10 cellular contexts compared by ENCODE assay signal in the genomic region with DNA sequence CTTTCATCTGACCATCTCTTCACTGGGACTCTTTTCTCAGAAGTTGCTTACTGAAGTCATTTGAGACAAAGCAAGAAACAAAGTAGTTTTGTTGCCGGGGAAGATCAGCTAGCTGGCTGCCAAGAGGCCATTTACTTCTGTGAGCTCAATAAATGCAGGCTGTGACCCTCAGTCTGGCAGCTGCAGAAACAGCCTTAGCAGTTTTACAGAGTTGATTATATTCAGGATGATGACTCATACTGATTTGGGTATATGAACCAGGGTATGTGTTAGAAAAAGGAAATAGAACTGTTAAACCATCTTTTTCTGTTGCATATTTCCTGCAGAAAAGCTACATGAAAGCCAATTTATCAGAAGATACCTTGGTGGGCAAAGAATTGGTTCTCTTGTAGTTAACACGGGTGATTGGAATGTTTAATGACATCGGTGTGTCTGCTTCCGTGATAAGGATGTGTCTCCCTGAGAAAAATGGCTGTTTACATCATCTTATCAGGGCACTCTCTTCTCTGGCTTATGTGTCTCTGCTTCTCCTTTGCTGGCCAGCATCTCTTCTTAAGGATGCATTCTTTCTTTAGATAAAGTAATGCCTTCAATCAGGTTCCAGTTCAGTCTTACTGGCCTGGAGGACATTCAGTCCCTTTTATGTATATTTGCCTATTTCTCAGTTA. TPM values are rescaled to one million over a fixed set of nuclear protein-coding genes. Genes with fewer than 3 reads are reported as not detected.
DNase-seq lines count a peak whose midpoint lies in the region; ATAC-seq and TF ChIP-seq lines count a peak whose summit lies in the region.
"Had no signal": no experiment of that assay in that cellular context is flagged by ENCODE, and none has a peak within 500 bp of the region (broad histone marks: within the 10 kb centered on the region; RNA-seq: fewer than 3 reads in every experiment).

No MANE protein-coding gene starts in this region.

- no peak overlapping the region for H3K9ac ChIP-seq in skeletal muscle tissue (ENCODE audit: low read depth in 1 of 3, low read length in 3 of 3)

- TF ChIP-seq CTCF in HEK293 (tag by site-specific recombination; IDR thresholded peaks at IDR 0.05) (no peak), RWPE2 (IDR thresholded peaks at IDR 0.05; ENCODE audit: poor library complexity, severe bottlenecking) (no peak), foreskin fibroblast (IDR thresholded peaks at IDR 0.05; ENCODE audit: low read depth, low read length) (no peak), GM13977 (IDR thresholded peaks at IDR 0.05; ENCODE audit: extremely low read depth, insufficient read depth, missing control alignments) (no peak)

- DNase-seq in RWPE2 (ENCODE audit: low spot score) (no peak), foreskin fibroblast (peak; percentile 66 to 76), GM13977 (ENCODE audit: low spot score) (no peak), DMS114 treated with DMSO at 0.1 percent for 48 hours (lab: John Stamatoyannopoulos, UW; ENCODE audit: unreplicated experiment) (no peak)
- DNase-seq: activated CD4-positive, alpha-beta T cell treated with anti-CD3 and anti-CD28 coated beads, Interleukin-2, amount 50 U/mL, for 1 hour; NCI-H226 had no signal

- POLR2A ChIA-PET in HEK293 (lab: Yijun Ruan, JAX) = no interaction called here

- in situ Hi-C loops in GM13977 (cut with MboI; ENCODE audit: low pct_unique_long_range_greater_than_20kb, low sequenced_read_pairs, unreplicated experiment) = no loop called here

- peaks cover 5% of the 10 kb centered on the region for H3K4me1 ChIP-seq in HEK293 (ENCODE audit: control insufficient read depth, insufficient read depth, low read length)
- H3K4me1 ChIP-seq in RWPE2 (ENCODE audit: insufficient read depth, poor library complexity, severe bottlenecking) = peaks cover 4% of the 10 kb centered on the region
- no peaks in the 10 kb centered on the region for H3K4me1 ChIP-seq in skeletal muscle tissue (ENCODE audit: control insufficient read depth in 3 of 3, insufficient read depth in 3 of 3, low read length in 3 of 3)

- H3K9me3 ChIP-seq in HEK293 (ENCODE audit: control insufficient read depth, insufficient read depth, low read depth, low read length) = no peaks in the 10 kb centered on the region
- no peaks in the 10 kb centered on the region for H3K9me3 ChIP-seq in RWPE2 (ENCODE audit: severe bottlenecking)
- H3K9me3 ChIP-seq in skeletal muscle tissue (ENCODE audit: control insufficient read depth in 3 of 3, low read length in 3 of 3) = no peaks in the 10 kb centered on the region

- H3K36me3 ChIP-seq in HEK293 (ENCODE audit: control insufficient read depth in 2 of 2, insufficient read depth in 1 of 2, low read length in 2 of 2) (no peaks in the 10 kb centered on the region), RWPE2 (ENCODE audit: low read depth) (no peaks in the 10 kb centered on the region), skeletal muscle tissue (ENCODE audit: control insufficient read depth in 3 of 3, insufficient read depth in 3 of 3, low read length in 3 of 3) (no peaks in the 10 kb centered on the region)

- CTCF ChIA-PET in HEK293 (lab: Yijun Ruan, JAX) = interaction anchor here (0.7 kb wide), 1 partner anchor 730 kb away, joined by 3 read pairs; no protein-coding TSS in a partner anchor

- peak overlapping the region; percentile 59 for H3K27ac ChIP-seq in HEK293 (ENCODE audit: extremely low read depth, low read depth, low read length)
- H3K27ac ChIP-seq in RWPE2 (ENCODE audit: poor library complexity, severe bottlenecking) = no peak overlapping the region
- peak overlapping the region; percentile 6 for H3K27ac ChIP-seq in skeletal muscle tissue (ENCODE audit: low read depth, low read length)

- H3K27me3 ChIP-seq in RWPE2 (ENCODE audit: insufficient read depth, poor library complexity, severe bottlenecking) (no peaks in the 10 kb centered on the region), skeletal muscle tissue (ENCODE audit: control insufficient read depth in 3 of 3, insufficient read depth in 3 of 3, low read length in 3 of 3) (no peaks in the 10 kb centered on the region)

- 0 out of 3 replicates have a peak, but pooled peaks have one; percentile 29 for ATAC-seq in RWPE2 (ENCODE audit: low read depth)
- no peak for ATAC-seq in esophagus mucosa

- H3K4me3 ChIP-seq in HEK293 (ENCODE audit: low read depth, low read length) (no peak overlapping the region), RWPE2 (ENCODE audit: severe bottlenecking) (no peak overlapping the region), foreskin fibroblast (ENCODE audit: low read depth in 1 of 2, low read length in 2 of 2) (no peak overlapping the region), skeletal muscle tissue (ENCODE audit: low read length in 3 of 3) (no peak overlapping the region)

TF ChIP-seq in HEK293, 187 proteins besides CTCF, POLR2A, EP300 and RAD21 (continues in another document):
- TF ChIP-seq SETDB1 (IDR thresholded peaks at IDR 0.05; ENCODE audit: insufficient read length, low read length) (no peak), ZNF2 (tag by site-specific recombination; IDR thresholded peaks at IDR 0.05) (no peak), ZNF324 (tag by site-specific recombination; IDR thresholded peaks at IDR 0.05) (no peak), ZNF600 (tag by site-specific recombination; IDR thresholded peaks at IDR 0.05) (0 out of 2 replicates have a peak, but pooled peaks have one; percentile 21), ZBTB6 (tag by site-specific recombination; IDR thresholded peaks at IDR 0.05) (no peak), ZNF175 (tag by site-specific recombination; IDR thresholded peaks at IDR 0.05) (no peak), OSR2 (tag by site-specific recombination; IDR thresholded peaks at IDR 0.05) (0 out of 2 replicates have a peak, but pooled peaks have one; percentile 15), ZNF792 (tag by site-specific recombination; IDR thresholded peaks at IDR 0.05) (no peak), ZNF626 (tag by site-specific recombination; IDR thresholded peaks at IDR 0.05) (no peak), ZNF354C (tag by site-specific recombination; IDR thresholded peaks at IDR 0.05; ENCODE audit: borderline replicate concordance, low read depth) (no peak), ZNF394 (tag by site-specific recombination; IDR thresholded peaks at IDR 0.05; ENCODE audit: borderline replicate concordance) (peak; percentile 66; the same call in 1 of the 2 replicates)
- TF ChIP-seq, protein P1, sequence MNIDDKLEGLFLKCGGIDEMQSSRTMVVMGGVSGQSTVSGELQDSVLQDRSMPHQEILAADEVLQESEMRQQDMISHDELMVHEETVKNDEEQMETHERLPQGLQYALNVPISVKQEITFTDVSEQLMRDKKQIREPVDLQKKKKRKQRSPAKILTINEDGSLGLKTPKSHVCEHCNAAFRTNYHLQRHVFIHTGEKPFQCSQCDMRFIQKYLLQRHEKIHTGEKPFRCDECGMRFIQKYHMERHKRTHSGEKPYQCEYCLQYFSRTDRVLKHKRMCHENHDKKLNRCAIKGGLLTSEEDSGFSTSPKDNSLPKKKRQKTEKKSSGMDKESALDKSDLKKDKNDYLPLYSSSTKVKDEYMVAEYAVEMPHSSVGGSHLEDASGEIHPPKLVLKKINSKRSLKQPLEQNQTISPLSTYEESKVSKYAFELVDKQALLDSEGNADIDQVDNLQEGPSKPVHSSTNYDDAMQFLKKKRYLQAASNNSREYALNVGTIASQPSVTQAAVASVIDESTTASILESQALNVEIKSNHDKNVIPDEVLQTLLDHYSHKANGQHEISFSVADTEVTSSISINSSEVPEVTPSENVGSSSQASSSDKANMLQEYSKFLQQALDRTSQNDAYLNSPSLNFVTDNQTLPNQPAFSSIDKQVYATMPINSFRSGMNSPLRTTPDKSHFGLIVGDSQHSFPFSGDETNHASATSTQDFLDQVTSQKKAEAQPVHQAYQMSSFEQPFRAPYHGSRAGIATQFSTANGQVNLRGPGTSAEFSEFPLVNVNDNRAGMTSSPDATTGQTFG (tag by site-specific recombination; IDR thresholded peaks at IDR 0.05; ENCODE audit: borderline replicate concordance) = no peak
- TF ChIP-seq, protein P2, sequence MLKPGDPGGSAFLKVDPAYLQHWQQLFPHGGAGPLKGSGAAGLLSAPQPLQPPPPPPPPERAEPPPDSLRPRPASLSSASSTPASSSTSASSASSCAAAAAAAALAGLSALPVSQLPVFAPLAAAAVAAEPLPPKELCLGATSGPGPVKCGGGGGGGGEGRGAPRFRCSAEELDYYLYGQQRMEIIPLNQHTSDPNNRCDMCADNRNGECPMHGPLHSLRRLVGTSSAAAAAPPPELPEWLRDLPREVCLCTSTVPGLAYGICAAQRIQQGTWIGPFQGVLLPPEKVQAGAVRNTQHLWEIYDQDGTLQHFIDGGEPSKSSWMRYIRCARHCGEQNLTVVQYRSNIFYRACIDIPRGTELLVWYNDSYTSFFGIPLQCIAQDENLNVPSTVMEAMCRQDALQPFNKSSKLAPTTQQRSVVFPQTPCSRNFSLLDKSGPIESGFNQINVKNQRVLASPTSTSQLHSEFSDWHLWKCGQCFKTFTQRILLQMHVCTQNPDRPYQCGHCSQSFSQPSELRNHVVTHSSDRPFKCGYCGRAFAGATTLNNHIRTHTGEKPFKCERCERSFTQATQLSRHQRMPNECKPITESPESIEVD (tag by site-specific recombination; IDR thresholded peaks at IDR 0.05) = peak; percentile 90

RNA-seq across cellular contexts. Expression of gene FIBIN, which starts 18.5 kb away (rescaled TPM):
- 42.8 TPM for total RNA-seq in skeletal muscle tissue
- total RNA-seq in esophagus mucosa = 1.2 TPM
- total RNA-seq: lung microvascular endothelial cell had no signal

RNA-seq across cellular contexts. Expression of gene BBOX1, which starts 28.2 kb away (rescaled TPM):
- total RNA-seq in skeletal muscle tissue = under 0.01 TPM
- total RNA-seq in esophagus mucosa = 13.7 TPM
- total RNA-seq: lung microvascular endothelial cell had no signal

Comparison
In these comparisons a context has a peak if more than half of its experiments do, and no peak if none do; other contexts are left out.
1. DNase-seq: peak in foreskin fibroblast (2 of 2); none in RWPE2 (single experiment), GM13977 (single experiment) and DMS114 treated with DMSO at 0.1 percent for 48 hours (single experiment).
2. RNA of gene FIBIN, which starts 18.5 kb away (total RNA-seq): 42.8 TPM in skeletal muscle tissue (single experiment); 1.2 TPM in esophagus mucosa (single experiment); every median in the first group is over 10 times any median in the second.
3. RNA of gene BBOX1, which starts 28.2 kb away (total RNA-seq): 13.7 TPM in esophagus mucosa (single experiment); under 0.01 TPM in skeletal muscle tissue (single experiment); every median in the first group is over 10 times any median in the second.